Comparison of ENCODE assay signal across 8 cellular contexts in the genomic region with DNA sequence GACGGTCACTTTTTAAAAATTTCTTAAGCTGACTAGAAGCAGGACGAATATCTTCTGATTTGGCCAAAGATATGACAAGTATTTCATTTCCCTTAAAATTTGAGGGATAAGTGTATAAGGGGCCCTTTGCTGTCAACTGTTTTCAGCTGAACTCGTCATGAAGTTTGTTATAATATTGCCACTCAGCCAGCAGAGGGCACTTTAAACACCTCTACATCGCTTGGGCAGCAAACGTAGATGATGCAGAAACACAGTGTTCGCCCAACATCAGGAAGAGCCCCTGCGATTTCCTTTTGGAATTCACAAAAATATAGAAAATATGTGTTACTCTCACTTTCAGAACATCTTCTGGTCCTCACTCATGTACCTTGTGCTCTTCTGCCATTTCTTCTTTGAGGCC.
DNase-seq lines count a peak whose midpoint lies in the region; ATAC-seq and TF ChIP-seq lines count a peak whose summit lies in the region.

No MANE protein-coding gene starts in this region.

- H2BK20ac ChIP-seq in H9 (ENCODE audit: low read depth, low read length, poor library complexity, severe bottlenecking), result no peak overlapping the region

- no peak overlapping the region for H2AFZ ChIP-seq in H9 (ENCODE audit: low read length)

- no peak overlapping the region for H3K14ac ChIP-seq in H9 (ENCODE audit: insufficient read depth, low read length)

- no peaks in the 10 kb centered on the region for H4K20me1 ChIP-seq in DOHH2 (ENCODE audit: control insufficient read depth, insufficient read depth, low read depth, low read length)
- no peaks in the 10 kb centered on the region for H4K20me1 ChIP-seq in H9 (ENCODE audit: control insufficient read depth, insufficient read depth, insufficient read length)

- no peak overlapping the region for H3T11ph ChIP-seq in H9 (ENCODE audit: low read length)

- H3K79me2 ChIP-seq in DOHH2 (ENCODE audit: control insufficient read depth, low read length) (no peaks in the 10 kb centered on the region), H9 (ENCODE audit: insufficient read depth, low read length) (no peaks in the 10 kb centered on the region)

- H3K79me1 ChIP-seq in H9 (ENCODE audit: insufficient read depth, low read depth, low read length, poor library complexity, severe bottlenecking), result no peaks in the 10 kb centered on the region

- DNase-seq in H9 (no peak), RWPE1 (ENCODE audit: low spot score) (peak; percentile 0), kidney glomerular epithelial cell (lab: John Stamatoyannopoulos, UW) (peak; percentile 1), OCI-M2 (lab: John Stamatoyannopoulos, UW; ENCODE audit: unreplicated experiment) (no peak)

- H2BK12ac ChIP-seq in H9 (ENCODE audit: insufficient read length, low read depth, low read length), result no peak overlapping the region

- H2BK5ac ChIP-seq in H9 (ENCODE audit: insufficient read length, low read length), result no peak overlapping the region

- H3F3A ChIP-seq in DOHH2 (ENCODE audit: control insufficient read depth, insufficient read depth), result no peaks in the 10 kb centered on the region

- CTCF ChIA-PET in RWPE1 (lab: Yijun Ruan, JAX), result interaction anchor here (0.6 to 1.5 kb wide), 6 partner anchors 74 to 1485 kb away, joined by 3 to 4 read pairs (median 3); no protein-coding TSS in a partner anchor

- H3K4ac ChIP-seq in H9 (ENCODE audit: low read depth, low read length), result no peak overlapping the region

- H3K27ac Mint-ChIP-seq in H9, result no peak overlapping the region

- H3K4me2 ChIP-seq in DOHH2 (ENCODE audit: low read length) (no peak overlapping the region), H9 (ENCODE audit: insufficient read depth, insufficient read length, low read length) (no peak overlapping the region)

- H2AK5ac ChIP-seq in H9 (ENCODE audit: insufficient read length, low read length), result no peak overlapping the region

- no peak overlapping the region for H3K4me3 ChIP-seq in DOHH2 (ENCODE audit: low read length)

- no peak overlapping the region for H3K23ac ChIP-seq in H9 (ENCODE audit: insufficient read length, low read depth, low read length)

- no peak overlapping the region for H2BK120ac ChIP-seq in H9 (ENCODE audit: low read depth, low read length, poor library complexity, severe bottlenecking)

- no peaks in the 10 kb centered on the region for H3K36me3 Mint-ChIP-seq in H9 (ENCODE audit: insufficient read depth in 1 of 3, low read depth in 3 of 3)

- H3K27ac ChIP-seq in DOHH2 (ENCODE audit: low read depth, low read length) (no peak overlapping the region), H9 (ENCODE audit: insufficient read length, low read depth, low read length) (no peak overlapping the region), RWPE1 (no peak overlapping the region)

- no peaks in the 10 kb centered on the region for H3K9me2 ChIP-seq in DOHH2 (replicated peaks; ENCODE audit: control insufficient read depth, low read length)

- TF ChIP-seq CTCF in DOHH2 (IDR thresholded peaks at IDR 0.05; ENCODE audit: low read depth, low read length, poor library complexity, severe bottlenecking), result peak; percentile 36
- TF ChIP-seq CTCF in H9 (conservative IDR thresholded peaks at IDR 0.05), result peak; percentile 59
- no peak for TF ChIP-seq CTCF in RWPE1 (conservative IDR thresholded peaks at IDR 0.05; ENCODE audit: low read depth)

- ATAC-seq in GM19452 (IDR thresholded peaks at IDR 0.05; ENCODE audit: unreplicated experiment) (no peak), GM19397 (IDR thresholded peaks at IDR 0.05; ENCODE audit: unreplicated experiment) (no peak), HG03469 (IDR thresholded peaks at IDR 0.05; ENCODE audit: unreplicated experiment) (no peak)

- no peak overlapping the region for H4K91ac ChIP-seq in H9 (ENCODE audit: insufficient read length, low read depth, low read length)

- H3K27me3 Mint-ChIP-seq in H9 (ENCODE audit: low read depth), result no peaks in the 10 kb centered on the region; the same call in 1 of the 2 replicates

- H3K9me3 ChIP-seq in DOHH2 (ENCODE audit: control insufficient read depth, insufficient read depth, low read length) (no peaks in the 10 kb centered on the region), H9 (ENCODE audit: control insufficient read depth, low read depth, low read length) (peaks cover 34% of the 10 kb centered on the region)

- no peak overlapping the region for H3K56ac ChIP-seq in H9 (ENCODE audit: insufficient read length, low read depth, low read length)

- H3K18ac ChIP-seq in H9 (ENCODE audit: insufficient read length, low read depth, low read length), result no peak overlapping the region

- H3K4me3 Mint-ChIP-seq in H9, result no peak overlapping the region

- POLR2A ChIA-PET in RWPE1 (lab: Yijun Ruan, JAX; ENCODE audit: low non-redundant PET), result no interaction called here

- H3K9me3 Mint-ChIP-seq in H9, result peaks cover 54 to 61% of the 10 kb centered on the region in 2 experiments

- no peaks in the 10 kb centered on the region for H3K23me2 ChIP-seq in H9 (ENCODE audit: insufficient read length, low read depth, low read length, poor library complexity, severe bottlenecking)

- H2BK15ac ChIP-seq in H9 (ENCODE audit: low read depth, low read length), result no peak overlapping the region

- H3K4me1 ChIP-seq in DOHH2 (ENCODE audit: control insufficient read depth, low read length) (no peaks in the 10 kb centered on the region), H9 (ENCODE audit: insufficient read depth, low read length) (no peaks in the 10 kb centered on the region)

- H3K36me3 ChIP-seq in DOHH2 (ENCODE audit: control insufficient read depth, low read length), result no peaks in the 10 kb centered on the region

- no peak overlapping the region for H4K5ac ChIP-seq in H9 (ENCODE audit: insufficient read length, low read depth, low read length)

- H3K27me3 ChIP-seq in DOHH2 (ENCODE audit: control insufficient read depth, low read length) (no peaks in the 10 kb centered on the region), H9 (ENCODE audit: insufficient read depth, low read length) (no peaks in the 10 kb centered on the region)

- no peak overlapping the region for H3K9ac ChIP-seq in H9 (ENCODE audit: extremely low read depth, insufficient read length, low read length)

- WGBS in H9 (ENCODE audit: extremely low coverage, insufficient read length, low lambda C conversion rate), result no CpG with 5 or more reads among the region's 7 CpGs

- no peaks in the 10 kb centered on the region for H3K4me1 Mint-ChIP-seq in H9

- no peak overlapping the region for H4K8ac ChIP-seq in H9 (replicated peaks; ENCODE audit: insufficient read length, low read depth, low read length)

Comparison
In these comparisons a context has a peak if more than half of its experiments do, and no peak if none do; other contexts are left out.
1. DNase-seq: peak in RWPE1 (single experiment) and kidney glomerular epithelial cell (single experiment); none in H9 (single experiment) and OCI-M2 (single experiment).